Comparison of ENCODE assay signal across 11 cellular contexts in genomic region chr12:12017798-12018197, GRCh38. TPM values are rescaled to one million over a fixed set of nuclear protein-coding genes. Genes with fewer than 3 reads are reported as not detected.
DNase-seq lines count a peak whose midpoint lies in the region; ATAC-seq and TF ChIP-seq lines count a peak whose summit lies in the region.
"Had no signal": no experiment of that assay in that cellular context is flagged by ENCODE, and none has a peak within 500 bp of the region (broad histone marks: within the 10 kb centered on the region; RNA-seq: fewer than 3 reads in every experiment).

No MANE protein-coding gene starts in this region.

- no peaks in the 10 kb centered on the region for H3K9me3 ChIP-seq in SK-N-SH
- H3K9me3 ChIP-seq in CD8-positive, alpha-beta memory T cell (ENCODE audit: low read length): no peaks in the 10 kb centered on the region
- H3K9me3 ChIP-seq: stomach had no signal

- no peak overlapping the region for H3K4me3 ChIP-seq in SK-N-SH (ENCODE audit: low read depth in 2 of 2, low read length in 1 of 2)
- H3K4me3 ChIP-seq in fibroblast of the aortic adventitia (ENCODE audit: low read depth, low read length): no peak overlapping the region
- H3K4me3 ChIP-seq in foreskin fibroblast (ENCODE audit: low read depth in 1 of 2, low read length in 2 of 2): no peak overlapping the region
- H3K4me3 ChIP-seq in CD8-positive, alpha-beta memory T cell (ENCODE audit: low read length): no peak overlapping the region
- H3K4me3 ChIP-seq: stomach had no signal

- H3K27me3 Mint-ChIP-seq in stimulated activated naive CD8-positive, alpha-beta T cell treated with anti-CD3 and anti-CD28 coated beads, Interleukin-15, Interleukin-2, amounts not matched to agents 100 ng/mL and 50 ng/mL, for 24 hours: no peaks in the 10 kb centered on the region
- peaks cover 6% of the 10 kb centered on the region for H3K27me3 Mint-ChIP-seq in stimulated activated naive CD8-positive, alpha-beta T cell treated with anti-CD3 and anti-CD28 coated beads, Interleukin-15, amount 100 ng/mL, for 72 hours
- peaks cover 0 to 5% of the 10 kb centered on the region in 2 donors for H3K27me3 Mint-ChIP-seq in CD8-positive, alpha-beta memory T cell

- H3K9ac ChIP-seq in SK-N-SH: no peak overlapping the region

- H3K27ac Mint-ChIP-seq in stimulated activated naive CD8-positive, alpha-beta T cell treated with anti-CD3 and anti-CD28 coated beads, Interleukin-15, Interleukin-2, amounts not matched to agents 100 ng/mL and 50 ng/mL, for 24 hours: peak overlapping the region; percentile 39
- H3K27ac Mint-ChIP-seq in stimulated activated naive CD8-positive, alpha-beta T cell treated with anti-CD3 and anti-CD28 coated beads, Interleukin-15, amount 100 ng/mL, for 72 hours: peak overlapping the region in 1 of 2 donors; percentile 15
- no peak overlapping the region for H3K27ac Mint-ChIP-seq in CD8-positive, alpha-beta memory T cell

- POLR2A ChIA-PET in SK-N-SH (lab: Yijun Ruan, JAX): no interaction called here
- POLR2A ChIA-PET in CD8-positive, alpha-beta memory T cell (lab: Charles Lee): interaction anchor here (0.5 kb wide), 1 partner anchor 192 kb away, joined by 5 read pairs; no protein-coding TSS in a partner anchor

- no peak for TF ChIP-seq EP300 in SK-N-SH (IDR thresholded peaks at IDR 0.05; ENCODE audit: borderline replicate concordance in 1 of 2, low read depth in 1 of 2, low read length in 1 of 2)

- CTCF ChIA-PET in SK-N-SH (lab: Yijun Ruan, JAX): interaction anchor here (0.6 to 2.1 kb wide), 8 partner anchors 10 to 437 kb away, joined by 3 to 14 read pairs (median 3); no protein-coding TSS in a partner anchor
- CTCF ChIA-PET in CD8-positive, alpha-beta memory T cell (lab: Charles Lee): no interaction called here

- no peaks in the 10 kb centered on the region for H3K9me3 Mint-ChIP-seq in stimulated activated naive CD8-positive, alpha-beta T cell treated with anti-CD3 and anti-CD28 coated beads, Interleukin-15, Interleukin-2, amounts not matched to agents 100 ng/mL and 50 ng/mL, for 24 hours
- H3K9me3 Mint-ChIP-seq in stimulated activated naive CD8-positive, alpha-beta T cell treated with anti-CD3 and anti-CD28 coated beads, Interleukin-15, amount 100 ng/mL, for 72 hours: no peaks in the 10 kb centered on the region
- no peaks in the 10 kb centered on the region for H3K9me3 Mint-ChIP-seq in CD8-positive, alpha-beta memory T cell

- no peaks in the 10 kb centered on the region for H3K79me2 ChIP-seq in SK-N-SH (ENCODE audit: insufficient read depth)

- H4K20me1 ChIP-seq in SK-N-SH (ENCODE audit: insufficient read depth): no peaks in the 10 kb centered on the region

- peaks cover 5 to 41% of the 10 kb centered on the region in 2 experiments; a peak in 3 of 4 replicates for H3K4me1 ChIP-seq in SK-N-SH (ENCODE audit: control insufficient read depth in 1 of 2, insufficient read depth in 2 of 2, low read depth in 1 of 2, low read length in 1 of 2)
- H3K4me1 ChIP-seq in CD8-positive, alpha-beta memory T cell (ENCODE audit: insufficient read depth, low read length): peaks cover 15% of the 10 kb centered on the region
- H3K4me1 ChIP-seq: stomach had no signal

- no peak for ATAC-seq in stimulated activated naive CD8-positive, alpha-beta T cell treated with anti-CD3 and anti-CD28 coated beads, Interleukin-15, amount 100 ng/mL, for 72 hours
- no peak for ATAC-seq in HG03469 (IDR thresholded peaks at IDR 0.05; ENCODE audit: unreplicated experiment)

- TF ChIP-seq CTCF in SK-N-SH (IDR thresholded peaks at IDR 0.05): peak; percentile 27
- peak; percentile 5 for TF ChIP-seq CTCF in fibroblast of the aortic adventitia (IDR thresholded peaks at IDR 0.05; ENCODE audit: insufficient read depth, low read length)
- TF ChIP-seq CTCF in foreskin fibroblast (IDR thresholded peaks at IDR 0.05; ENCODE audit: low read depth, low read length): no peak

- no peaks in the 10 kb centered on the region for H3K36me3 Mint-ChIP-seq in stimulated activated naive CD8-positive, alpha-beta T cell treated with anti-CD3 and anti-CD28 coated beads, Interleukin-15, Interleukin-2, amounts not matched to agents 100 ng/mL and 50 ng/mL, for 24 hours (ENCODE audit: low read depth)
- H3K36me3 Mint-ChIP-seq in CD8-positive, alpha-beta memory T cell: peaks cover 0 to 5% (median 0%) of the 10 kb centered on the region in 3 donors

- H3K4me3 Mint-ChIP-seq in stimulated activated naive CD8-positive, alpha-beta T cell treated with anti-CD3 and anti-CD28 coated beads, Interleukin-15, Interleukin-2, amounts not matched to agents 100 ng/mL and 50 ng/mL, for 24 hours: no peak overlapping the region
- no peak overlapping the region for H3K4me3 Mint-ChIP-seq in stimulated activated naive CD8-positive, alpha-beta T cell treated with anti-CD3 and anti-CD28 coated beads, Interleukin-15, amount 100 ng/mL, for 72 hours
- no peak overlapping the region for H3K4me3 Mint-ChIP-seq in CD8-positive, alpha-beta memory T cell

- H3K4me1 Mint-ChIP-seq in stimulated activated naive CD8-positive, alpha-beta T cell treated with anti-CD3 and anti-CD28 coated beads, Interleukin-15, Interleukin-2, amounts not matched to agents 100 ng/mL and 50 ng/mL, for 24 hours (ENCODE audit: low read depth): peaks cover 78% of the 10 kb centered on the region
- peaks cover 77% of the 10 kb centered on the region for H3K4me1 Mint-ChIP-seq in stimulated activated naive CD8-positive, alpha-beta T cell treated with anti-CD3 and anti-CD28 coated beads, Interleukin-15, amount 100 ng/mL, for 72 hours
- peaks cover 11 to 40% (median 29%) of the 10 kb centered on the region in 3 donors for H3K4me1 Mint-ChIP-seq in CD8-positive, alpha-beta memory T cell

- H3K27me3 ChIP-seq in SK-N-SH (ENCODE audit: insufficient read depth): no peaks in the 10 kb centered on the region
- no peaks in the 10 kb centered on the region for H3K27me3 ChIP-seq in CD8-positive, alpha-beta memory T cell (ENCODE audit: insufficient read depth, low read length, poor library complexity, severe bottlenecking)
- H3K27me3 ChIP-seq: stomach had no signal

- no peaks in the 10 kb centered on the region for H3F3A ChIP-seq in SK-N-SH (replicated peaks; ENCODE audit: insufficient read depth)

- peak; percentile 58 for TF ChIP-seq RAD21 in SK-N-SH (IDR thresholded peaks at IDR 0.05; ENCODE audit: low read length)

- H2AFZ ChIP-seq in SK-N-SH (ENCODE audit: low read depth): no peak overlapping the region

- no peak overlapping the region for H3K4me2 ChIP-seq in SK-N-SH

- DNase-seq in stimulated activated naive CD8-positive, alpha-beta T cell treated with anti-CD3 and anti-CD28 coated beads, Interleukin-15, amount 100 ng/mL, for 72 hours: no peak
- DNase-seq in SK-N-SH (no peak), fibroblast of the aortic adventitia (ENCODE audit: low read depth) (no peak), DMS153 (lab: John Stamatoyannopoulos, UW) (no peak), foreskin fibroblast (no peak)
- no peak for DNase-seq in CD8-positive, alpha-beta memory T cell
- DNase-seq: GOT3, SIG-M5, stomach had no signal

- H3K27ac ChIP-seq in SK-N-SH (ENCODE audit: low read depth in 2 of 2, low read length in 1 of 2): peak overlapping the region in 1 of 2 experiments; percentile 88; a peak in 3 of 4 replicates
- no peak overlapping the region for H3K27ac ChIP-seq in CD8-positive, alpha-beta memory T cell (ENCODE audit: low read depth, low read length)
- H3K27ac ChIP-seq: stomach had no signal

- H3K9me2 ChIP-seq in SK-N-SH: no peaks in the 10 kb centered on the region

- WGBS in SK-N-SH (ENCODE audit: low lambda C conversion rate): 58% methylated on average over 4 of the region's 4 CpGs

- H3K36me3 ChIP-seq in SK-N-SH (replicated peaks in 1 of 2; ENCODE audit: control insufficient read depth in 1 of 2, insufficient read depth in 2 of 2, low read length in 1 of 2): no peaks in the 10 kb centered on the region
- no peaks in the 10 kb centered on the region for H3K36me3 ChIP-seq in CD8-positive, alpha-beta memory T cell (ENCODE audit: insufficient read depth, low read length)
- H3K36me3 ChIP-seq: stomach had no signal

TF ChIP-seq in SK-N-SH, 30 proteins besides CTCF, POLR2A, EP300 and RAD21 (continues in another document):
- TF ChIP-seq ELF1 (IDR thresholded peaks at IDR 0.05): no peak
- no peak for TF ChIP-seq EZH2phosphoT487 (IDR thresholded peaks at IDR 0.05; ENCODE audit: borderline replicate concordance, low read depth)
- no peak for TF ChIP-seq YY1 (IDR thresholded peaks at IDR 0.05; ENCODE audit: low read depth)
- no peak for TF ChIP-seq MAX (IDR thresholded peaks at IDR 0.05; ENCODE audit: low read depth)
- TF ChIP-seq IRF3 (IDR thresholded peaks at IDR 0.05; ENCODE audit: low read depth, low read length): no peak
- no peak for TF ChIP-seq FOSL2 (IDR thresholded peaks at IDR 0.05; ENCODE audit: borderline replicate concordance, low read depth)
- TF ChIP-seq NRF1 (IDR thresholded peaks at IDR 0.05; ENCODE audit: low read depth, low read length): no peak
- no peak for TF ChIP-seq TAF1 (IDR thresholded peaks at IDR 0.05; ENCODE audit: borderline replicate concordance, low read depth, low read length)
- TF ChIP-seq RFX5 (IDR thresholded peaks at IDR 0.05; ENCODE audit: low read length): no peak
- TF ChIP-seq USF1 (IDR thresholded peaks at IDR 0.05; ENCODE audit: borderline replicate concordance, low read depth): no peak

RNA-seq across cellular contexts. Expression of gene BCL2L14, which starts 52.9 kb away (rescaled TPM):
- polyA plus RNA-seq in SK-N-SH (2012; rRNA removed): not detected in 2 replicates
- not detected in 2 replicates for polyA plus RNA-seq in SK-N-SH (2012; cell fraction: cytosol; rRNA removed)
- not detected in 2 replicates for polyA plus RNA-seq in SK-N-SH (2012; cell fraction: nucleus; rRNA removed)
- not detected in 2 replicates for total RNA-seq in fibroblast of the aortic adventitia (ENCODE audit: low replicate concordance)
- under 1 TPM; 0.20 to 0.22 TPM for total RNA-seq in CD8-positive, alpha-beta memory T cell
- polyA plus RNA-seq in CD8-positive, alpha-beta memory T cell: not detected
